In the genomic region with DNA sequence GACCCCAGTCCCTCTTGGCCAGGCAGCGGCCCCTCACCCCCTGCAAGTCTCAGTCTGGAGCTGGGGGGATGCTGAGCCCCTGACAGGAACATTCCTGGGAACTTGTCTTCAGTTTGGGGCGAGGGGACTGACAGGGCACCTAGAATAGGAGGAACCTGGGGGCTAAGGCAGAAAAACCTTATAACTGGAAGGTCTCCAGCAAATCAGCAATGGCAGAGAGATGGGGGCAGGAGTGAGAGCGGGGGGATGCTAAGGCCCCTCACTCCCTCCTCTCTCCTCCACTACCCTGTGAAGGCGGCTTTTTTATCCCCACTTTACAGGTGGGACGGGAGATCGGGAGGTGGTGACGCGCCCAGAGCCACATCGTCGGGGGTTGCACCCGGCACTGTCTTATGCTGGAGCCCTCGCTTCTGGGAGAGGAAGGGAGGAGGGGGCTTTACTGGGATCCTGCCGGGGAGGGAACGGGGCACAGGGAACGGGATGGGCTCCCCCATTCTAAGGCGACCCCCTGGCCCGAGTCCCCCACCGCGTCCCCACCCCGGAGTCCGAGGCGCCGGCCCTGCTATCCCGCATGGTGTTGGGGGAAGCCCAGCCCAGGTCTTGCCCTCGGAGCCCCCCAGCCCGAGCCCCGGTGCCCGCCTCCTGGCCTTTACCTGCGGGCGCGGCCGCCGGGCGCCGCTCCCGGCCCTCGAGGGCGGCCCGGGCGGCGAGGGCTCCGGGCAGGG, we compare ENCODE assay signal across 11 cellular contexts. TPM values are rescaled to one million over a fixed set of nuclear protein-coding genes. Genes with fewer than 3 reads are reported as not detected.
A peak's percentile ranks its signal among the peaks of the same experiment; 100 is the strongest.
DNase-seq lines count a peak whose midpoint lies in the region; ATAC-seq, FAIRE-seq and TF ChIP-seq lines count a peak whose summit lies in the region.
"Had no signal": no experiment of that assay in that cellular context is flagged by ENCODE, and none has a peak within 500 bp of the region (broad histone marks: within the 10 kb centered on the region; RNA-seq: fewer than 3 reads in every experiment).

No MANE protein-coding gene starts in this region.

- H3K36me3 Mint-ChIP-seq in endodermal cell (ENCODE audit: low read depth), result no peaks in the 10 kb centered on the region

- H3K4me1 ChIP-seq in A549, result no peaks in the 10 kb centered on the region
- H3K4me1 ChIP-seq in HUES6 (ENCODE audit: control insufficient read depth, insufficient read depth, low read length), result peaks cover 10% of the 10 kb centered on the region; the same call in 1 of the 2 replicates
- H3K4me1 ChIP-seq in endodermal cell (ENCODE audit: control insufficient read depth, insufficient read depth, low read length), result no peaks in the 10 kb centered on the region
- peaks cover 25% of the 10 kb centered on the region for H3K4me1 ChIP-seq in osteoblast (ENCODE audit: insufficient read depth, low read length)

- H3K79me2 ChIP-seq in osteoblast (ENCODE audit: insufficient read depth, low read length), result no peaks in the 10 kb centered on the region

- H2AFZ ChIP-seq in osteoblast (ENCODE audit: low read length), result no peak overlapping the region

- TF ChIP-seq RAD21 in A549 (conservative IDR thresholded peaks at IDR 0.05 in 1 of 2, IDR thresholded peaks at IDR 0.05 in 1 of 2), result no peak

- no peaks in the 10 kb centered on the region for H3K4me1 Mint-ChIP-seq in endodermal cell

- FAIRE-seq in A549 (lab: Jason Lieb, UNC), result no peak
- FAIRE-seq: islet of Langerhans had no signal

- WGBS in A549 (ENCODE audit: missing lambda C conversion rate), result 81% methylated on average over 14 of the region's 42 CpGs
- WGBS in endodermal cell (ENCODE audit: insufficient coverage in 1 of 2, insufficient read length in 1 of 2), 2 experiments, result 27% methylated on average over 14 to 42 of the region's 42 CpGs

- peak overlapping the region; percentile 50 for H3K4me3 Mint-ChIP-seq in endodermal cell

- TF ChIP-seq POLR2A in A549 (IDR thresholded peaks at IDR 0.05; ENCODE audit: low read length), result no peak

- H3K4me3 ChIP-seq in A549 (peak overlapping the region; percentile 34), HUES6 (ENCODE audit: low read depth, low read length) (peak overlapping the region; percentile 39), endodermal cell (ENCODE audit: low read length) (no peak overlapping the region), osteoblast (ENCODE audit: insufficient read depth, low read length) (no peak overlapping the region)

- H3K9me3 Mint-ChIP-seq in endodermal cell, result no peaks in the 10 kb centered on the region

- H3K27ac Mint-ChIP-seq in endodermal cell, result no peak overlapping the region

- H3K27me3 ChIP-seq in HUES6 (ENCODE audit: control insufficient read depth, insufficient read depth, low read length) (peaks cover 46% of the 10 kb centered on the region), endodermal cell (ENCODE audit: control insufficient read depth, insufficient read depth, low read length, poor library complexity, severe bottlenecking) (peaks cover 50% of the 10 kb centered on the region), osteoblast (ENCODE audit: insufficient read depth, low read length) (peaks cover 12% of the 10 kb centered on the region)

- POLR2A ChIA-PET in A549 (lab: Yijun Ruan, JAX), result no interaction called here

- peaks cover 51% of the 10 kb centered on the region for H3K27me3 Mint-ChIP-seq in endodermal cell (ENCODE audit: insufficient read depth)

- no peaks in the 10 kb centered on the region for H4K20me1 ChIP-seq in osteoblast (ENCODE audit: insufficient read depth, low read length)

- H3K9me3 ChIP-seq in A549 (no peaks in the 10 kb centered on the region), HUES6 (ENCODE audit: control insufficient read depth, insufficient read depth, low read depth, low read length) (no peaks in the 10 kb centered on the region), endodermal cell (ENCODE audit: control insufficient read depth, low read length) (no peaks in the 10 kb centered on the region), osteoblast (ENCODE audit: low read depth, low read length) (no peaks in the 10 kb centered on the region)

- no peak for TF ChIP-seq EP300 in A549 (IDR thresholded peaks at IDR 0.05)

- H3K9ac ChIP-seq in HUES6 (ENCODE audit: low read length), result no peak overlapping the region
- no peak overlapping the region for H3K9ac ChIP-seq in endodermal cell (ENCODE audit: extremely low read depth, low read length, poor library complexity, severe bottlenecking)

- peak overlapping the region; percentile 85 for H3K4me2 ChIP-seq in A549
- H3K4me2 ChIP-seq in osteoblast (ENCODE audit: insufficient read depth, low read length), result no peak overlapping the region

- DNase-seq in A549 (ENCODE audit: low read depth in 1 of 2, low spot score in 1 of 2) (no peak), endodermal cell (no peak), osteoblast (ENCODE audit: insufficient read length, low spot score, missing footprints) (peak; percentile 85), GOT3 (lab: John Stamatoyannopoulos, UW) (no peak), DMS 273 treated with DMSO at 0.1 percent for 48 hours (lab: John Stamatoyannopoulos, UW) (no peak), NCI-H146 (lab: John Stamatoyannopoulos, UW) (no peak)
- DNase-seq: cerebellar nuclear complex, NCI-H1436 had no signal

- peak overlapping the region; percentile 35 to 74; a peak in 4 of 6 replicates for H3K27ac ChIP-seq in A549
- H3K27ac ChIP-seq in HUES6 (ENCODE audit: low read depth, low read length), result no peak overlapping the region
- H3K27ac ChIP-seq in endodermal cell (ENCODE audit: low read depth, low read length), result no peak overlapping the region
- H3K27ac ChIP-seq in osteoblast (ENCODE audit: low read depth, low read length), result no peak overlapping the region

- ATAC-seq in A549 (no peak), HG03354 (IDR thresholded peaks at IDR 0.05; ENCODE audit: poor library complexity, severe bottlenecking, unreplicated experiment) (no peak)

- no peaks in the 10 kb centered on the region for H3K36me3 ChIP-seq in HUES6 (ENCODE audit: control insufficient read depth, insufficient read depth, low read length)
- H3K36me3 ChIP-seq in endodermal cell (ENCODE audit: control insufficient read depth, insufficient read depth, low read length), result no peaks in the 10 kb centered on the region
- no peaks in the 10 kb centered on the region for H3K36me3 ChIP-seq in osteoblast (ENCODE audit: insufficient read depth, low read length)

- CTCF ChIA-PET in A549 (lab: Yijun Ruan, JAX), result no interaction called here

- TF ChIP-seq CTCF in A549 (IDR thresholded peaks at IDR 0.05) (no peak), endodermal cell (conservative IDR thresholded peaks at IDR 0.05) (no peak), osteoblast (IDR thresholded peaks at IDR 0.05; ENCODE audit: extremely low read depth, low read depth, low read length) (no peak)

TF ChIP-seq in A549, 52 proteins besides CTCF, POLR2A, EP300 and RAD21 (continues in another document):
- TF ChIP-seq ZC3H11A (IDR thresholded peaks at IDR 0.05), result no peak
- no peak for TF ChIP-seq BHLHE40 (IDR thresholded peaks at IDR 0.05; ENCODE audit: low read depth, low read length)
- TF ChIP-seq JUNB (IDR thresholded peaks at IDR 0.05), result no peak
- TF ChIP-seq KDM1A (IDR thresholded peaks at IDR 0.05; ENCODE audit: low read depth), result no peak

RNA-seq across cellular contexts. Expression of a gene that starts 0.5 kb away (rescaled TPM):
- 0.05 and 0.12 TPM in 2 replicates for polyA plus RNA-seq in A549 (2011; rRNA removed)
- 0.05 and 0.09 TPM in 2 replicates for polyA plus RNA-seq in A549 (2012; cell fraction: cytosol; rRNA removed)
- polyA plus RNA-seq in A549 (2012; cell fraction: nucleus; rRNA removed), result 0.11 and 0.13 TPM in 2 replicates
- 0.07 to 0.16 TPM (median 0.12 TPM) in 3 replicates for polyA plus RNA-seq in A549 (2017; fragmentation: RNase III; extraction: RNeasy Plus Mini Kit Qiagen cat#74134 plus additional on column Dnase treatment)
- polyA minus RNA-seq in A549 (2011; rRNA and poly(A)+ RNA removed), result 0.08 and 0.10 TPM in 2 replicates
- total RNA-seq in endodermal cell, result under 1 TPM; 0.18 to 0.40 TPM
- 1.7 TPM for polyA plus RNA-seq in endodermal cell (2013, experiment 1 of 2)
- polyA plus RNA-seq in endodermal cell (2013, experiment 2 of 2), result 1.7 TPM
- 12.7 and 15.2 TPM in 2 replicates for total RNA-seq in osteoblast

RNA-seq across cellular contexts. Expression of a gene that starts 24.7 kb away (rescaled TPM):
- 62.2 and 67.0 TPM in 2 replicates for polyA plus RNA-seq in A549 (2011; rRNA removed)
- 69.5 and 75.1 TPM in 2 replicates for polyA plus RNA-seq in A549 (2012; cell fraction: cytosol; rRNA removed)
- 27.5 and 54.4 TPM in 2 replicates for polyA plus RNA-seq in A549 (2012; cell fraction: nucleus; rRNA removed)
- polyA plus RNA-seq in A549 (2017; fragmentation: RNase III; extraction: RNeasy Plus Mini Kit Qiagen cat#74134 plus additional on column Dnase treatment), result 103 to 109 TPM (median 105 TPM) in 3 replicates
- polyA minus RNA-seq in A549 (2011; rRNA and poly(A)+ RNA removed), result 16.7 and 17.4 TPM in 2 replicates
- 10 to 100 TPM; 61.5 to 79.9 TPM for total RNA-seq in endodermal cell
- polyA plus RNA-seq in endodermal cell (2013, experiment 1 of 2), result 69.1 TPM
- polyA plus RNA-seq in endodermal cell (2013, experiment 2 of 2), result 71.4 TPM
- 93.4 and 111 TPM in 2 replicates for total RNA-seq in osteoblast

RNA-seq across cellular contexts. Expression of a gene that starts 31.4 kb away (rescaled TPM):
- polyA plus RNA-seq in A549 (2011; rRNA removed) (15.4 and 16.4 TPM in 2 replicates), A549 (2017; fragmentation: RNase III; extraction: RNeasy Plus Mini Kit Qiagen cat#74134 plus additional on column Dnase treatment) (74.9 to 79.0 TPM (median 75.0 TPM) in 3 replicates)
- polyA plus RNA-seq in A549 (2012; cell fraction: cytosol; rRNA removed), result 65.2 and 90.0 TPM in 2 replicates
- polyA plus RNA-seq in A549 (2012; cell fraction: nucleus; rRNA removed), result 113 and 167 TPM in 2 replicates
- polyA minus RNA-seq in A549 (2011; rRNA and poly(A)+ RNA removed), result 15.5 and 28.3 TPM in 2 replicates
- total RNA-seq in endodermal cell (100 to 1,000 TPM; 119 to 120 TPM), osteoblast (106 and 132 TPM in 2 replicates)
- polyA plus RNA-seq in endodermal cell (2013, experiment 1 of 2), result 121 TPM
- polyA plus RNA-seq in endodermal cell (2013, experiment 2 of 2), result 114 TPM

RNA-seq across cellular contexts. Expression of a gene that starts 35.9 kb away (rescaled TPM):
- polyA plus RNA-seq in A549 (2011; rRNA removed) (14.3 and 14.6 TPM in 2 replicates), A549 (2017; fragmentation: RNase III; extraction: RNeasy Plus Mini Kit Qiagen cat#74134 plus additional on column Dnase treatment) (15.2 to 16.7 TPM (median 16.5 TPM) in 3 replicates)
- 24.2 and 29.9 TPM in 2 replicates for polyA plus RNA-seq in A549 (2012; cell fraction: cytosol; rRNA removed)
- 26.7 and 27.8 TPM in 2 replicates for polyA plus RNA-seq in A549 (2012; cell fraction: nucleus; rRNA removed)
- polyA minus RNA-seq in A549 (2011; rRNA and poly(A)+ RNA removed), result 9.5 and 10.3 TPM in 2 replicates
- total RNA-seq in endodermal cell (10 to 100 TPM; 22.1 to 25.3 TPM), osteoblast (20.6 and 24.2 TPM in 2 replicates)
- polyA plus RNA-seq in endodermal cell (2013, experiment 1 of 2), result 25.0 TPM
- polyA plus RNA-seq in endodermal cell (2013, experiment 2 of 2), result 24.8 TPM

RNA-seq across cellular contexts. Expression of a gene that starts 40.7 kb away (rescaled TPM):
- 0.08 TPM in 1 of 2 replicates, not detected in the other for polyA plus RNA-seq in A549 (2011; rRNA removed)
- 0.04 TPM in 1 of 2 replicates, not detected in the other for polyA plus RNA-seq in A549 (2012; cell fraction: cytosol; rRNA removed)
- 0.06 and 0.29 TPM in 2 replicates for polyA plus RNA-seq in A549 (2012; cell fraction: nucleus; rRNA removed)
- polyA plus RNA-seq in A549 (2017; fragmentation: RNase III; extraction: RNeasy Plus Mini Kit Qiagen cat#74134 plus additional on column Dnase treatment), result 0.05 to 0.12 TPM in 2 of 3 replicates, not detected in the other
- polyA minus RNA-seq in A549 (2011; rRNA and poly(A)+ RNA removed), result not detected in 2 replicates
- total RNA-seq in endodermal cell, result 1 to 10 TPM; 5.6 to 9.5 TPM
- 12.0 TPM for polyA plus RNA-seq in endodermal cell (2013, experiment 1 of 2)
- polyA plus RNA-seq in endodermal cell (2013, experiment 2 of 2), result 11.0 TPM
- total RNA-seq in osteoblast, result 0.29 TPM in 1 of 2 replicates, not detected in the other

Comparison
In these comparisons a context has a peak if more than half of its experiments do, and no peak if none do; other contexts are left out.
1. H3K27ac ChIP-seq: peak in A549 (2 of 2); none in HUES6 (single experiment), endodermal cell (single experiment) and osteoblast (single experiment).
2. H3K4me3 ChIP-seq: peak in A549 (single experiment) and HUES6 (single experiment); none in endodermal cell (single experiment) and osteoblast (single experiment).